8 cellular contexts compared by ENCODE assay signal in the genomic region with DNA sequence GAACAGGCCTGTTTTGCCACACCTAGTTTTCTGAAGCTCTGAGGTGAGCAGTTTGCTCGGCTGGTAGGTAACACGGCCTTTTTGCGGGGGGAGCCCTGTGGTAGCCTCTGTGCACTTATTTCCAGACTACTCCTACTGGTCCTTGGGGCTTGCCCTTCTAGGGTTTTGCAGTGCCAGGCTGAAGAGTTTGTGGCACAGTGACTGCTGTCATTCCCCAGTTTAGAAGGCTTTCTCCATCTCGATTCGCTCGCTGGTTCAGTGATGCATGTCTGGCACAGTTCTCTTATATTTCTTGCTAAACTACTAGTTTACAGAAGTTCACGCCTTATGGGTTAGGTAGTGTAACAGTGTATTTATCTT. TPM values are rescaled to one million over a fixed set of nuclear protein-coding genes. Genes with fewer than 3 reads are reported as not detected.
DNase-seq lines count a peak whose midpoint lies in the region; ATAC-seq and TF ChIP-seq lines count a peak whose summit lies in the region.

No MANE protein-coding gene starts in this region.

- no peak for ATAC-seq in GM18520 (IDR thresholded peaks at IDR 0.05; ENCODE audit: unreplicated experiment)

- no peaks in the 10 kb centered on the region for H3K9me3 ChIP-seq in CD8-positive, alpha-beta memory T cell (ENCODE audit: low read length)
- H3K9me3 ChIP-seq in HUES64 (ENCODE audit: insufficient read depth, low read depth, low read length) (no peaks in the 10 kb centered on the region), skeletal muscle tissue (ENCODE audit: control insufficient read depth in 3 of 3, low read length in 3 of 3) (no peaks in the 10 kb centered on the region)

- H3K27ac ChIP-seq in CD8-positive, alpha-beta memory T cell (ENCODE audit: low read depth, low read length): peak overlapping the region; percentile 84
- H3K27ac ChIP-seq in HUES64 (ENCODE audit: low read depth, low read length) (peak overlapping the region; percentile 81; the same call in 1 of the 2 replicates), skeletal muscle tissue (ENCODE audit: low read depth, low read length) (no peak overlapping the region)

- peaks cover 13% of the 10 kb centered on the region for H3K4me1 ChIP-seq in CD8-positive, alpha-beta memory T cell (ENCODE audit: insufficient read depth, low read length)
- H3K4me1 ChIP-seq in HUES64 (ENCODE audit: insufficient read depth, low read length) (peaks cover 26% of the 10 kb centered on the region), skeletal muscle tissue (ENCODE audit: control insufficient read depth in 3 of 3, insufficient read depth in 3 of 3, low read length in 3 of 3) (peaks cover 7 to 12% (median 9%) of the 10 kb centered on the region in 3 donors)

- H3K27me3 ChIP-seq in CD8-positive, alpha-beta memory T cell (ENCODE audit: insufficient read depth, low read length, poor library complexity, severe bottlenecking): no peaks in the 10 kb centered on the region
- H3K27me3 ChIP-seq in HUES64 (ENCODE audit: insufficient read depth, low read length): no peaks in the 10 kb centered on the region
- H3K27me3 ChIP-seq in skeletal muscle tissue (ENCODE audit: control insufficient read depth in 3 of 3, insufficient read depth in 3 of 3, low read length in 3 of 3): no peaks in the 10 kb centered on the region

- no peaks in the 10 kb centered on the region for H3K27me3 Mint-ChIP-seq in CD8-positive, alpha-beta memory T cell

- 11% methylated on average over 6 of the region's 7 CpGs for WGBS in HUES64

- H3K27ac Mint-ChIP-seq in CD8-positive, alpha-beta memory T cell: peak overlapping the region; percentile 91 to 100 (median 99)

- H3K4me3 ChIP-seq in CD8-positive, alpha-beta memory T cell (ENCODE audit: low read length): peak overlapping the region; percentile 86
- peak overlapping the region; percentile 82 for H3K4me3 ChIP-seq in HUES64 (ENCODE audit: low read length)
- H3K4me3 ChIP-seq in foreskin fibroblast (ENCODE audit: low read depth in 1 of 2, low read length in 2 of 2): peak overlapping the region; percentile 64 to 94
- peak overlapping the region; percentile 97 to 98 (median 97) for H3K4me3 ChIP-seq in skeletal muscle tissue (ENCODE audit: low read length in 3 of 3)

- H3K9me3 Mint-ChIP-seq in CD8-positive, alpha-beta memory T cell: no peaks in the 10 kb centered on the region

- H3K36me3 Mint-ChIP-seq in CD8-positive, alpha-beta memory T cell: peaks cover 0 to 11% (median 4%) of the 10 kb centered on the region in 3 donors

- H3K36me3 ChIP-seq in CD8-positive, alpha-beta memory T cell (ENCODE audit: insufficient read depth, low read length): no peaks in the 10 kb centered on the region
- H3K36me3 ChIP-seq in HUES64 (ENCODE audit: insufficient read depth, low read length) (peaks cover 13% of the 10 kb centered on the region), skeletal muscle tissue (ENCODE audit: control insufficient read depth in 3 of 3, insufficient read depth in 3 of 3, low read length in 3 of 3) (no peaks in the 10 kb centered on the region)

- H3K9ac ChIP-seq in HUES64 (ENCODE audit: low read depth, low read length) (peak overlapping the region; percentile 86), skeletal muscle tissue (ENCODE audit: low read depth in 1 of 3, low read length in 3 of 3) (peak overlapping the region; percentile 83 to 90 (median 89))

- DNase-seq in CD8-positive, alpha-beta memory T cell: peak in 3 of 5 donors; percentile 10 to 52 (median 19)
- DNase-seq in activated CD4-positive, alpha-beta T cell treated with anti-CD3 and anti-CD28 coated beads, Interleukin-2, amount 50 U/mL, for 4 hours: peak; percentile 4
- peak in 1 of 2 donors; percentile 31 for DNase-seq in foreskin fibroblast
- no peak for DNase-seq in NCI-H446 (lab: John Stamatoyannopoulos, UW)
- no peak for DNase-seq in NCI-H187 (lab: John Stamatoyannopoulos, UW)

- POLR2A ChIA-PET in CD8-positive, alpha-beta memory T cell (lab: Charles Lee): interaction anchor here (1.3 to 1.4 kb wide), 2 partner anchors 9 to 37 kb away, joined by 4 read pairs; no protein-coding TSS in a partner anchor

- CTCF ChIA-PET in CD8-positive, alpha-beta memory T cell (lab: Charles Lee): interaction anchor here (1.4 kb wide), 1 partner anchor 25 kb away, joined by 5 read pairs; no protein-coding TSS in a partner anchor

- H3K4me1 Mint-ChIP-seq in CD8-positive, alpha-beta memory T cell: peaks cover 34 to 57% (median 51%) of the 10 kb centered on the region in 3 donors

- H3K4me3 Mint-ChIP-seq in CD8-positive, alpha-beta memory T cell: peak overlapping the region; percentile 95 to 99 (median 97)

- no peak for TF ChIP-seq CTCF in foreskin fibroblast (IDR thresholded peaks at IDR 0.05; ENCODE audit: low read depth, low read length)

RNA-seq across cellular contexts. Expression of a gene that starts 0.7 kb away (rescaled TPM):
- 10 to 100 TPM; 39.9 to 40.4 TPM for total RNA-seq in CD8-positive, alpha-beta memory T cell
- polyA plus RNA-seq in CD8-positive, alpha-beta memory T cell: 23.8 TPM
- 29.5 TPM for polyA plus RNA-seq in HUES64 (2013, experiment 1 of 2)
- polyA plus RNA-seq in HUES64 (2013, experiment 2 of 2): 30.3 TPM
- 4.2 TPM for total RNA-seq in skeletal muscle tissue

RNA-seq across cellular contexts. Expression of a gene that starts 57.1 kb away (rescaled TPM):
- 1 to 10 TPM; 3.7 to 4.9 TPM for total RNA-seq in CD8-positive, alpha-beta memory T cell
- polyA plus RNA-seq in CD8-positive, alpha-beta memory T cell: 0.16 TPM
- 29.1 TPM for polyA plus RNA-seq in HUES64 (2013, experiment 1 of 2)
- 29.9 TPM for polyA plus RNA-seq in HUES64 (2013, experiment 2 of 2)
- 17.7 TPM for total RNA-seq in skeletal muscle tissue

Comparison
In these comparisons a context has a peak if more than half of its experiments do, and no peak if none do; other contexts are left out.
1. DNase-seq: peak in CD8-positive, alpha-beta memory T cell (3 of 5) and activated CD4-positive, alpha-beta T cell treated with anti-CD3 and anti-CD28 coated beads, Interleukin-2, amount 50 U/mL, for 4 hours (2 of 2); none in NCI-H446 (0 of 2) and NCI-H187 (0 of 2).
2. Peak in every context shown above with its lines, with median percentiles within 50 percentile points of each other: H3K4me3 ChIP-seq.